In the genomic region with DNA sequence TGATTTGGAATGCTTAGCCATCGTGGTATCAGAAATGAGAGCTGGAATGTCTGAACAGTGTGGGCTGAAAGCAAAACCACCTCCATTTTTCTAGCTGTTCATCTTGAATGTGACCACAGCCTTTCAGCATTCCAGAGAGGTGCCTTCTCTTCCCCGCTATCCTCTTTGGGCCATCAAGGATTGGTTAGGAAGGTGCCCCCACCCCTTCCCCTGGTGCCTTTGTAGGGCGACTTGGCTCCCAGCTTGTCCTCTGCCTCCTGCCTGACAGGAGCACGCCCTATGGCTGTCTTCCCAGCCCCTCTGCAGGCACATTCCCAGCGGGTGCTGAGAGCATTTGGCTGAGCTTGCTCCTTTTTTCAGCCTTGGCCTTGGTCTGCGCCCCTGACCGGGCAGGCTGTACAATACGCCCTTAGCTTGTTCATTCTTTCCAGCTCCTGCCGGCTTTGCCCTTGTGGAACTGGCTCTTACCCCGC, we compare ENCODE assay signal across 1 cellular context.
TF ChIP-seq lines count a peak whose summit lies in the region.

No MANE protein-coding gene starts in this region.

TF ChIP-seq in HepG2, 621 proteins besides CTCF, POLR2A, EP300 and RAD21 (continued from another document):
- TF ChIP-seq, protein P1, sequence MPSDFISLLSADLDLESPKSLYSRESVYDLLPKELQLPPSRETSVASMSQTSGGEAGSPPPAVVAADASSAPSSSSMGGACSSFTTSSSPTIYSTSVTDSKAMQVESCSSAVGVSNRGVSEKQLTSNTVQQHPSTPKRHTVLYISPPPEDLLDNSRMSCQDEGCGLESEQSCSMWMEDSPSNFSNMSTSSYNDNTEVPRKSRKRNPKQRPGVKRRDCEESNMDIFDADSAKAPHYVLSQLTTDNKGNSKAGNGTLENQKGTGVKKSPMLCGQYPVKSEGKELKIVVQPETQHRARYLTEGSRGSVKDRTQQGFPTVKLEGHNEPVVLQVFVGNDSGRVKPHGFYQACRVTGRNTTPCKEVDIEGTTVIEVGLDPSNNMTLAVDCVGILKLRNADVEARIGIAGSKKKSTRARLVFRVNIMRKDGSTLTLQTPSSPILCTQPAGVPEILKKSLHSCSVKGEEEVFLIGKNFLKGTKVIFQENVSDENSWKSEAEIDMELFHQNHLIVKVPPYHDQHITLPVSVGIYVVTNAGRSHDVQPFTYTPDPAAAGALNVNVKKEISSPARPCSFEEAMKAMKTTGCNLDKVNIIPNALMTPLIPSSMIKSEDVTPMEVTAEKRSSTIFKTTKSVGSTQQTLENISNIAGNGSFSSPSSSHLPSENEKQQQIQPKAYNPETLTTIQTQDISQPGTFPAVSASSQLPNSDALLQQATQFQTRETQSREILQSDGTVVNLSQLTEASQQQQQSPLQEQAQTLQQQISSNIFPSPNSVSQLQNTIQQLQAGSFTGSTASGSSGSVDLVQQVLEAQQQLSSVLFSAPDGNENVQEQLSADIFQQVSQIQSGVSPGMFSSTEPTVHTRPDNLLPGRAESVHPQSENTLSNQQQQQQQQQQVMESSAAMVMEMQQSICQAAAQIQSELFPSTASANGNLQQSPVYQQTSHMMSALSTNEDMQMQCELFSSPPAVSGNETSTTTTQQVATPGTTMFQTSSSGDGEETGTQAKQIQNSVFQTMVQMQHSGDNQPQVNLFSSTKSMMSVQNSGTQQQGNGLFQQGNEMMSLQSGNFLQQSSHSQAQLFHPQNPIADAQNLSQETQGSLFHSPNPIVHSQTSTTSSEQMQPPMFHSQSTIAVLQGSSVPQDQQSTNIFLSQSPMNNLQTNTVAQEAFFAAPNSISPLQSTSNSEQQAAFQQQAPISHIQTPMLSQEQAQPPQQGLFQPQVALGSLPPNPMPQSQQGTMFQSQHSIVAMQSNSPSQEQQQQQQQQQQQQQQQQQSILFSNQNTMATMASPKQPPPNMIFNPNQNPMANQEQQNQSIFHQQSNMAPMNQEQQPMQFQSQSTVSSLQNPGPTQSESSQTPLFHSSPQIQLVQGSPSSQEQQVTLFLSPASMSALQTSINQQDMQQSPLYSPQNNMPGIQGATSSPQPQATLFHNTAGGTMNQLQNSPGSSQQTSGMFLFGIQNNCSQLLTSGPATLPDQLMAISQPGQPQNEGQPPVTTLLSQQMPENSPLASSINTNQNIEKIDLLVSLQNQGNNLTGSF (CRISPR knock-in tag; IDR thresholded peaks at IDR 0.05) = no peak
- TF ChIP-seq, protein P2, sequence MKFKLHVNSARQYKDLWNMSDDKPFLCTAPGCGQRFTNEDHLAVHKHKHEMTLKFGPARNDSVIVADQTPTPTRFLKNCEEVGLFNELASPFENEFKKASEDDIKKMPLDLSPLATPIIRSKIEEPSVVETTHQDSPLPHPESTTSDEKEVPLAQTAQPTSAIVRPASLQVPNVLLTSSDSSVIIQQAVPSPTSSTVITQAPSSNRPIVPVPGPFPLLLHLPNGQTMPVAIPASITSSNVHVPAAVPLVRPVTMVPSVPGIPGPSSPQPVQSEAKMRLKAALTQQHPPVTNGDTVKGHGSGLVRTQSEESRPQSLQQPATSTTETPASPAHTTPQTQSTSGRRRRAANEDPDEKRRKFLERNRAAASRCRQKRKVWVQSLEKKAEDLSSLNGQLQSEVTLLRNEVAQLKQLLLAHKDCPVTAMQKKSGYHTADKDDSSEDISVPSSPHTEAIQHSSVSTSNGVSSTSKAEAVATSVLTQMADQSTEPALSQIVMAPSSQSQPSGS (CRISPR knock-in tag; IDR thresholded peaks at IDR 0.05) = no peak
- no peak for TF ChIP-seq HCFC1 (IDR thresholded peaks at IDR 0.05; ENCODE audit: low read depth, low read length)
- no peak for TF ChIP-seq SP1 (IDR thresholded peaks at IDR 0.05)
- no peak for TF ChIP-seq SP1 (CRISPR knock-in tag; IDR thresholded peaks at IDR 0.05)
- TF ChIP-seq ZNF205 (CRISPR knock-in tag; IDR thresholded peaks at IDR 0.05) = no peak
- no peak for TF ChIP-seq ZNF333 (CRISPR knock-in tag; IDR thresholded peaks at IDR 0.05; ENCODE audit: borderline replicate concordance)
- TF ChIP-seq, protein P3, sequence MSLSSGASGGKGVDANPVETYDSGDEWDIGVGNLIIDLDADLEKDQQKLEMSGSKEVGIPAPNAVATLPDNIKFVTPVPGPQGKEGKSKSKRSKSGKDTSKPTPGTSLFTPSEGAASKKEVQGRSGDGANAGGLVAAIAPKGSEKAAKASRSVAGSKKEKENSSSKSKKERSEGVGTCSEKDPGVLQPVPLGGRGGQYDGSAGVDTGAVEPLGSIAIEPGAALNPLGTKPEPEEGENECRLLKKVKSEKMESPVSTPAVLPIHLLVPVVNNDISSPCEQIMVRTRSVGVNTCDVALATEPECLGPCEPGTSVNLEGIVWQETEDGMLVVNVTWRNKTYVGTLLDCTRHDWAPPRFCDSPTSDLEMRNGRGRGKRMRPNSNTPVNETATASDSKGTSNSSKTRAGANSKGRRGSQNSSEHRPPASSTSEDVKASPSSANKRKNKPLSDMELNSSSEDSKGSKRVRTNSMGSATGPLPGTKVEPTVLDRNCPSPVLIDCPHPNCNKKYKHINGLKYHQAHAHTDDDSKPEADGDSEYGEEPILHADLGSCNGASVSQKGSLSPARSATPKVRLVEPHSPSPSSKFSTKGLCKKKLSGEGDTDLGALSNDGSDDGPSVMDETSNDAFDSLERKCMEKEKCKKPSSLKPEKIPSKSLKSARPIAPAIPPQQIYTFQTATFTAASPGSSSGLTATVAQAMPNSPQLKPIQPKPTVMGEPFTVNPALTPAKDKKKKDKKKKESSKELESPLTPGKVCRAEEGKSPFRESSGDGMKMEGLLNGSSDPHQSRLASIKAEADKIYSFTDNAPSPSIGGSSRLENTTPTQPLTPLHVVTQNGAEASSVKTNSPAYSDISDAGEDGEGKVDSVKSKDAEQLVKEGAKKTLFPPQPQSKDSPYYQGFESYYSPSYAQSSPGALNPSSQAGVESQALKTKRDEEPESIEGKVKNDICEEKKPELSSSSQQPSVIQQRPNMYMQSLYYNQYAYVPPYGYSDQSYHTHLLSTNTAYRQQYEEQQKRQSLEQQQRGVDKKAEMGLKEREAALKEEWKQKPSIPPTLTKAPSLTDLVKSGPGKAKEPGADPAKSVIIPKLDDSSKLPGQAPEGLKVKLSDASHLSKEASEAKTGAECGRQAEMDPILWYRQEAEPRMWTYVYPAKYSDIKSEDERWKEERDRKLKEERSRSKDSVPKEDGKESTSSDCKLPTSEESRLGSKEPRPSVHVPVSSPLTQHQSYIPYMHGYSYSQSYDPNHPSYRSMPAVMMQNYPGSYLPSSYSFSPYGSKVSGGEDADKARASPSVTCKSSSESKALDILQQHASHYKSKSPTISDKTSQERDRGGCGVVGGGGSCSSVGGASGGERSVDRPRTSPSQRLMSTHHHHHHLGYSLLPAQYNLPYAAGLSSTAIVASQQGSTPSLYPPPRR (CRISPR knock-in tag; IDR thresholded peaks at IDR 0.05; ENCODE audit: borderline replicate concordance) = no peak
- no peak for TF ChIP-seq CBX5 (CRISPR knock-in tag; IDR thresholded peaks at IDR 0.05; ENCODE audit: borderline replicate concordance)
